In genomic region chr15:79812536-79812935, GRCh38 we compare ENCODE assay signal across 23 cellular contexts.
"Had no signal": no experiment of that assay in that cellular context is flagged by ENCODE, and none has a peak within 500 bp of the region (broad histone marks: within the 10 kb centered on the region; RNA-seq: fewer than 3 reads in every experiment).

No MANE protein-coding gene starts in this region.

- H3K4me3 ChIP-seq: adrenal gland, ovary, prostate gland, spleen, upper lobe of left lung had no signal

- H3K27me3 ChIP-seq: adrenal gland, neutrophil, ovary, spleen, upper lobe of left lung had no signal

- H3K27ac ChIP-seq: epithelial cell of prostate, neutrophil, prostate gland, spleen, upper lobe of left lung had no signal

- H3K9me3 ChIP-seq: adrenal gland, neutrophil, ovary, prostate gland, spleen, upper lobe of left lung had no signal

- H3K36me3 ChIP-seq: adrenal gland, neutrophil, ovary, prostate gland, spleen, upper lobe of left lung had no signal

- ATAC-seq: activated CD8-positive, alpha-beta memory T cell treated with anti-CD3 and anti-CD28 coated beads, Interleukin-2, amount 10 ng/mL, durations not matched to agents 7 days and 5 days; stimulated activated naive CD8-positive, alpha-beta T cell treated with anti-CD3 and anti-CD28 coated beads, Interleukin-15, Interleukin-2, amounts not matched to agents 100 U/mL and 50 U/mL, for 24 hours had no signal

- DNase-seq: activated CD4-positive, alpha-beta memory T cell treated with anti-CD3 and anti-CD28 coated beads for 36 hours; activated CD4-positive, alpha-beta T cell treated with anti-CD3 and anti-CD28 coated beads for 4 hours; activated CD4-positive, CD25-positive, alpha-beta regulatory T cell; activated CD8-positive, alpha-beta memory T cell treated with anti-CD3 and anti-CD28 coated beads, Interleukin-2, amount 10 ng/mL, durations not matched to agents 7 days and 5 days; activated gamma-delta T cell; cortex of kidney; endodermal cell; glutamatergic neuron; hippocampal formation; spleen; stimulated activated CD4-positive, alpha-beta T cell treated with anti-CD3 and anti-CD28 coated beads, Interleukin-4, amount 100 ng/mL, for 1 hour; stimulated activated naive CD8-positive, alpha-beta T cell treated with anti-CD3 and anti-CD28 coated beads, Interleukin-15, Interleukin-2, amounts not matched to agents 100 U/mL and 50 U/mL, for 24 hours; T1000 had no signal

- H3K4me1 ChIP-seq: prostate gland had no signal

- H3K27ac Mint-ChIP-seq: activated CD4-positive, alpha-beta memory T cell treated with anti-CD3 and anti-CD28 coated beads for 36 hours; activated CD8-positive, alpha-beta memory T cell treated with anti-CD3 and anti-CD28 coated beads, Interleukin-2, amount 10 ng/mL, durations not matched to agents 7 days and 5 days; activated naive CD4-positive, alpha-beta T cell treated with anti-CD3 and anti-CD28 coated beads, Interleukin-2, amount 50 U/mL, for 24 hours; activated T-helper 1 cell treated with anti-CD3 and anti-CD28 coated beads, Interleukin-12 subunit alpha, Interleukin-12 subunit beta, Interleukin-2, Interleukin-4 antibody, amounts not matched to agents 30 ng/mL and 10 ng/mL and 1 ng/mL, durations not matched to agents 14 hours and 24 hours and 36 hours; endodermal cell; memory B cell had no signal

- H3K36me3 Mint-ChIP-seq: activated CD8-positive, alpha-beta memory T cell treated with anti-CD3 and anti-CD28 coated beads, Interleukin-2, amount 10 ng/mL, durations not matched to agents 7 days and 5 days had no signal

- H3K27me3 Mint-ChIP-seq: activated naive CD4-positive, alpha-beta T cell treated with anti-CD3 and anti-CD28 coated beads, Interleukin-2, amount 50 U/mL, for 24 hours had no signal

- H3K4me1 Mint-ChIP-seq: activated naive CD4-positive, alpha-beta T cell treated with anti-CD3 and anti-CD28 coated beads, Interleukin-2, amount 50 U/mL, for 24 hours; endodermal cell; memory B cell had no signal

- H3K9me3 Mint-ChIP-seq: activated CD4-positive, alpha-beta memory T cell treated with anti-CD3 and anti-CD28 coated beads for 36 hours; activated naive CD4-positive, alpha-beta T cell treated with anti-CD3 and anti-CD28 coated beads, Interleukin-2, amount 50 U/mL, for 24 hours; activated T-helper 1 cell treated with anti-CD3 and anti-CD28 coated beads, Interleukin-12 subunit alpha, Interleukin-12 subunit beta, Interleukin-2, Interleukin-4 antibody, amounts not matched to agents 30 ng/mL and 10 ng/mL and 1 ng/mL, durations not matched to agents 14 hours and 24 hours and 36 hours; endodermal cell had no signal

- H3K4me3 Mint-ChIP-seq: activated CD4-positive, alpha-beta memory T cell treated with anti-CD3 and anti-CD28 coated beads for 36 hours; activated CD8-positive, alpha-beta memory T cell treated with anti-CD3 and anti-CD28 coated beads, Interleukin-2, amount 10 ng/mL, durations not matched to agents 7 days and 5 days; activated naive CD4-positive, alpha-beta T cell treated with anti-CD3 and anti-CD28 coated beads, Interleukin-2, amount 50 U/mL, for 24 hours; activated T-helper 1 cell treated with anti-CD3 and anti-CD28 coated beads, Interleukin-12 subunit alpha, Interleukin-12 subunit beta, Interleukin-2, Interleukin-4 antibody, amounts not matched to agents 30 ng/mL and 10 ng/mL and 1 ng/mL, durations not matched to agents 14 hours and 24 hours and 36 hours; endodermal cell; memory B cell; nephron had no signal
